ENCODE assay signal across 13 cellular contexts in the genomic region with DNA sequence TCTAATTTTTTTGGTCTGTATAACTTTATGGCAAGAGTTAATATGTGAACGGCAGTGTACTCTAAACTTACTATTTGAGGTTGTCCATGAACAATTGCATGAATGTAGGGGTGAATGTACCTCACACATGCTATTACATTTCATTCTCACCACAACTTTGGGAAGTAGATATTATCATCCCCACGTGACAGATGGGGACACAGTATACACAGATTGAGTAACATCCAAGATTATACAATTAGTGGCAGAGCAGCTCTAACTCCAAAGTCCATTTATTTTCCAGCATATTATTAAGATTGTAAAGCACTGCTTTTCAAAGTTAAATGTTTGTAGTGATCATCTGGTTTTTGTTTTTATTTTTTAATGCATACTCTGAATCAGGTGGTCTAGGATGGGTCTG.
"Had no signal": no experiment of that assay in that cellular context is flagged by ENCODE, and none has a peak within 500 bp of the region (broad histone marks: within the 10 kb centered on the region; RNA-seq: fewer than 3 reads in every experiment).

No MANE protein-coding gene starts in this region.

- DNase-seq: activated CD4-positive, alpha-beta T cell treated with anti-CD3 and anti-CD28 coated beads, Interleukin-2, amount 50 U/mL, for 1 hour; activated CD4-positive, CD25-positive, alpha-beta regulatory T cell; activated effector memory CD4-positive, alpha-beta T cell treated with Interleukin-2 at 50 U/mL for 16 hours; activated T-cell treated with anti-CD3 and anti-CD28 coated beads, Interleukin-2, amount 50 U/mL, for 1 hour; amygdala; cerebellar nuclear complex; dermis blood vessel endothelial cell; endodermal cell; naive B cell; tibial artery had no signal

- ATAC-seq: stimulated activated effector memory CD8-positive, alpha-beta T cell treated with anti-CD3 and anti-CD28 coated beads, Interleukin-12 subunit alpha, Interleukin-12 subunit beta, amount 100 ng/mL, for 72 hours had no signal

- H3K27ac ChIP-seq: neutrophil, tibial artery had no signal

- H3K36me3 ChIP-seq: neutrophil, tibial artery had no signal

- H3K4me1 ChIP-seq: tibial artery had no signal

- H3K9me3 ChIP-seq: neutrophil, tibial artery had no signal

- H3K4me3 ChIP-seq: smooth muscle cell, tibial artery had no signal

- H3K27me3 ChIP-seq: neutrophil, tibial artery had no signal
